ENCODE assay signal across 19 cellular contexts in genomic region chr6:71040043-71040442, GRCh38.
DNase-seq lines count a peak whose midpoint lies in the region; ATAC-seq lines count a peak whose summit lies in the region.
"Had no signal": no experiment of that assay in that cellular context is flagged by ENCODE, and none has a peak within 500 bp of the region (broad histone marks: within the 10 kb centered on the region; RNA-seq: fewer than 3 reads in every experiment).

No MANE protein-coding gene starts in this region.

- H3K27ac ChIP-seq in aorta (ENCODE audit: low read depth in 1 of 2, low read length in 2 of 2) = no peak overlapping the region
- H3K27ac ChIP-seq: BLaER1 treated with 17β-estradiol and CSF1 and Interleukin-3, amounts not matched to agents 10 nM and 100 nM; Peyer's patch; SJCRH30 had no signal

- intact Hi-C loops in aorta (cut with DNase I) = no loop called here

- H3K27me3 ChIP-seq in aorta (ENCODE audit: control insufficient read depth in 1 of 2, insufficient read depth in 2 of 2, low read length in 1 of 2) (no peaks in the 10 kb centered on the region), H7 (ENCODE audit: control insufficient read depth, insufficient read depth, low read length) (no peaks in the 10 kb centered on the region; the same call in 1 of the 2 replicates)
- H3K27me3 ChIP-seq: BLaER1 treated with 17β-estradiol and CSF1 and Interleukin-3, amounts not matched to agents 10 nM and 100 nM; Peyer's patch had no signal

- H3K9me3 Mint-ChIP-seq in stimulated activated naive CD8-positive, alpha-beta T cell treated with anti-CD3 and anti-CD28 coated beads, Interleukin-15, amount 100 ng/mL, for 72 hours = peaks cover 0 to 7% of the 10 kb centered on the region in 2 donors
- H3K9me3 Mint-ChIP-seq: CD4-positive, alpha-beta memory T cell had no signal

- H3K27me3 Mint-ChIP-seq in stimulated activated naive CD8-positive, alpha-beta T cell treated with anti-CD3 and anti-CD28 coated beads, Interleukin-15, amount 100 ng/mL, for 72 hours = peaks cover 16% of the 10 kb centered on the region

- H3K4me3 ChIP-seq in aorta (ENCODE audit: low read length in 2 of 2) (no peak overlapping the region), H7 (ENCODE audit: insufficient read depth, low read depth, low read length) (no peak overlapping the region)
- H3K4me3 ChIP-seq: BLaER1 treated with 17β-estradiol and CSF1 and Interleukin-3, amounts not matched to agents 10 nM and 100 nM; Peyer's patch; SJCRH30 had no signal

- peak; percentile 27 for ATAC-seq in stimulated activated naive CD8-positive, alpha-beta T cell treated with anti-CD3 and anti-CD28 coated beads, Interleukin-15, amount 100 ng/mL, for 72 hours
- ATAC-seq in stimulated activated naive CD8-positive, alpha-beta T cell treated with anti-CD3 and anti-CD28 coated beads, Interleukin-15, Interleukin-2, amounts not matched to agents 100 U/mL and 50 U/mL, for 24 hours = no peak
- ATAC-seq in aorta (ENCODE audit: low FRiP score) = peak; percentile 17
- no peak for ATAC-seq in HG03039 (IDR thresholded peaks at IDR 0.05; ENCODE audit: unreplicated experiment)

- no peak overlapping the region for H3K4me3 Mint-ChIP-seq in stimulated activated naive CD8-positive, alpha-beta T cell treated with anti-CD3 and anti-CD28 coated beads, Interleukin-15, amount 100 ng/mL, for 72 hours
- H3K4me3 Mint-ChIP-seq: CD4-positive, alpha-beta memory T cell had no signal

- DNase-seq in stimulated activated naive CD8-positive, alpha-beta T cell treated with anti-CD3 and anti-CD28 coated beads, Interleukin-15, amount 100 ng/mL, for 72 hours = no peak
- no peak for DNase-seq in stimulated activated naive CD8-positive, alpha-beta T cell treated with anti-CD3 and anti-CD28 coated beads, Interleukin-15, Interleukin-2, amounts not matched to agents 100 U/mL and 50 U/mL, for 24 hours
- DNase-seq in SK-N-DZ (ENCODE audit: low spot score) (peak; percentile 35), left kidney (ENCODE audit: low read depth, low spot score) (peak; percentile 29), aorta (no peak), H7 (no peak), NCI-H1105 (lab: John Stamatoyannopoulos, UW) (no peak)
- DNase-seq: CD4-positive, alpha-beta memory T cell; DMS153; GOT3; Kasumi-1; NCI-H146; NCI-H2029; NCI-H774; Peyer's patch; SJCRH30; T-helper 1 cell had no signal

- H3K4me1 Mint-ChIP-seq in stimulated activated naive CD8-positive, alpha-beta T cell treated with anti-CD3 and anti-CD28 coated beads, Interleukin-15, amount 100 ng/mL, for 72 hours = no peaks in the 10 kb centered on the region
- H3K4me1 Mint-ChIP-seq: CD4-positive, alpha-beta memory T cell had no signal

- H3K9me3 ChIP-seq in aorta (ENCODE audit: control insufficient read depth, low read length) = no peaks in the 10 kb centered on the region
- H3K9me3 ChIP-seq: Peyer's patch, SJCRH30 had no signal

- no peaks in the 10 kb centered on the region for H3K4me1 ChIP-seq in aorta (ENCODE audit: control insufficient read depth in 1 of 2, insufficient read depth in 2 of 2, low read length in 2 of 2)
- H3K4me1 ChIP-seq: Peyer's patch, SJCRH30 had no signal

- H3K27ac Mint-ChIP-seq in stimulated activated naive CD8-positive, alpha-beta T cell treated with anti-CD3 and anti-CD28 coated beads, Interleukin-15, amount 100 ng/mL, for 72 hours = no peak overlapping the region
- H3K27ac Mint-ChIP-seq: CD4-positive, alpha-beta memory T cell had no signal

- H3K36me3 ChIP-seq in aorta (ENCODE audit: control insufficient read depth in 1 of 2, insufficient read depth in 2 of 2, low read length in 1 of 2) (no peaks in the 10 kb centered on the region), H7 (replicated peaks; ENCODE audit: control insufficient read depth, insufficient read depth, low read length) (no peaks in the 10 kb centered on the region)
- H3K36me3 ChIP-seq: BLaER1 treated with 17β-estradiol and CSF1 and Interleukin-3, amounts not matched to agents 10 nM and 100 nM; Peyer's patch; SJCRH30 had no signal

- WGBS in aorta, 2 donors = 86 to 100% methylated on average over 1 of the region's 1 CpG

Comparison
In these comparisons a context has a peak if more than half of its experiments do, and no peak if none do; other contexts are left out.
1. ATAC-seq: peak in stimulated activated naive CD8-positive, alpha-beta T cell treated with anti-CD3 and anti-CD28 coated beads, Interleukin-15, amount 100 ng/mL, for 72 hours (single experiment) and aorta (single experiment); none in stimulated activated naive CD8-positive, alpha-beta T cell treated with anti-CD3 and anti-CD28 coated beads, Interleukin-15, Interleukin-2, amounts not matched to agents 100 U/mL and 50 U/mL, for 24 hours (single experiment) and HG03039 (single experiment).
2. DNase-seq: peak in SK-N-DZ (single experiment) and left kidney (single experiment); none in stimulated activated naive CD8-positive, alpha-beta T cell treated with anti-CD3 and anti-CD28 coated beads, Interleukin-15, amount 100 ng/mL, for 72 hours (0 of 2), stimulated activated naive CD8-positive, alpha-beta T cell treated with anti-CD3 and anti-CD28 coated beads, Interleukin-15, Interleukin-2, amounts not matched to agents 100 U/mL and 50 U/mL, for 24 hours (single experiment), aorta (0 of 2), H7 (single experiment) and NCI-H1105 (single experiment).